In genomic region chr1:234515411-234515810, GRCh38 we compare ENCODE assay signal across 10 cellular contexts. TPM values are rescaled to one million over a fixed set of nuclear protein-coding genes. Genes with fewer than 3 reads are reported as not detected.
DNase-seq lines count a peak whose midpoint lies in the region; ATAC-seq, FAIRE-seq and TF ChIP-seq lines count a peak whose summit lies in the region.
"Had no signal": no experiment of that assay in that cellular context is flagged by ENCODE, and none has a peak within 500 bp of the region (broad histone marks: within the 10 kb centered on the region; RNA-seq: fewer than 3 reads in every experiment).

No MANE protein-coding gene starts in this region.

- peak overlapping the region; percentile 62 for H2AFZ ChIP-seq in PC-3 (ENCODE audit: low read length)

- no peak for TF ChIP-seq EP300 in esophagus muscularis mucosa (IDR thresholded peaks at IDR 0.05)

- POLR2A ChIA-PET in PC-3 (lab: Charles Lee; ENCODE audit: unreplicated experiment) = no interaction called here

- CTCF ChIA-PET in PC-3 (lab: Charles Lee) = no interaction called here

- no peaks in the 10 kb centered on the region for H3K9me3 ChIP-seq in PC-3 (ENCODE audit: low read length)
- no peaks in the 10 kb centered on the region for H3K9me3 ChIP-seq in esophagus muscularis mucosa
- no peaks in the 10 kb centered on the region for H3K9me3 ChIP-seq in pancreas

- DNase-seq in EL (peak; percentile 63), PC-3 (peak; percentile 54), esophagus muscularis mucosa (ENCODE audit: extremely low spot score) (no peak), pancreas (no peak), germinal center (ENCODE audit: low spot score) (no peak)
- no peak for DNase-seq in stimulated activated CD4-positive, alpha-beta T cell treated with anti-CD3 and anti-CD28 coated beads, Interleukin-4, amount 100 ng/mL, for 24 hours
- DNase-seq: cortex of kidney, midbrain had no signal

- H3K4me1 ChIP-seq in PC-3 (ENCODE audit: insufficient read depth, low read length) (peaks cover 12% of the 10 kb centered on the region), esophagus muscularis mucosa (peaks cover 11 to 21% (median 14%) of the 10 kb centered on the region in 4 donors), pancreas (peaks cover 0 to 10% (median 6%) of the 10 kb centered on the region in 3 donors)

- H4K20me1 ChIP-seq in PC-3 (ENCODE audit: low read length) = no peaks in the 10 kb centered on the region

- H3K9me2 ChIP-seq in PC-3 (replicated peaks; ENCODE audit: low read length) = no peaks in the 10 kb centered on the region

- no peak for FAIRE-seq in pancreas (lab: Jason Lieb, UNC)

- no peaks in the 10 kb centered on the region for H3F3A ChIP-seq in PC-3 (ENCODE audit: low read length, unreplicated experiment)

- intact Hi-C loops in PC-3 (cut with micrococcal nuclease) = no loop called here
- intact Hi-C loops in esophagus muscularis mucosa (cut with DNase I) = no loop called here
- intact Hi-C loops in pancreas (cut with DNase I) = no loop called here

- H3K36me3 ChIP-seq in PC-3 (ENCODE audit: low read depth, low read length) (no peaks in the 10 kb centered on the region), esophagus muscularis mucosa (no peaks in the 10 kb centered on the region), pancreas (no peaks in the 10 kb centered on the region)

- TF ChIP-seq POLR2A in esophagus muscularis mucosa (IDR thresholded peaks at IDR 0.05; ENCODE audit: low read depth) = no peak

- WGBS in esophagus muscularis mucosa = 64% methylated on average over 2 of the region's 2 CpGs
- WGBS in pancreas, 2 donors = 73 to 83% methylated on average over 2 of the region's 2 CpGs

- peak overlapping the region; percentile 83 for H3K27ac ChIP-seq in PC-3 (ENCODE audit: low read length)
- peak overlapping the region; percentile 50 to 73 (median 64) for H3K27ac ChIP-seq in esophagus muscularis mucosa (replicated peaks in 1 of 4)
- H3K27ac ChIP-seq in pancreas = peak overlapping the region in 3 of 4 donors; percentile 17 to 56 (median 54)

- BruUV-seq in PC-3 (replicated peaks; lab: Mats Ljungman, UMichigan) = no TSS peak

- H3K27me3 ChIP-seq in PC-3 (ENCODE audit: low read length) (no peaks in the 10 kb centered on the region), esophagus muscularis mucosa (no peaks in the 10 kb centered on the region), pancreas (no peaks in the 10 kb centered on the region)

- no peak overlapping the region for H3K4me3 ChIP-seq in PC-3 (ENCODE audit: low read length)
- H3K4me3 ChIP-seq in esophagus muscularis mucosa = no peak overlapping the region
- no peak overlapping the region for H3K4me3 ChIP-seq in pancreas

- H3K9ac ChIP-seq in PC-3 (ENCODE audit: low read length) = 0 out of 2 replicates have a peak overlapping the region, but pooled peaks have one; percentile 16

- H3K79me2 ChIP-seq in PC-3 (ENCODE audit: low read length) = no peaks in the 10 kb centered on the region

- ATAC-seq in PC-3 (peak; percentile 82), pancreas (peak in 2 of 4 donors; percentile 24 to 25), GM19035 (IDR thresholded peaks at IDR 0.05; ENCODE audit: unreplicated experiment) (no peak), GM21367 (IDR thresholded peaks at IDR 0.05; ENCODE audit: unreplicated experiment) (no peak)

- TF ChIP-seq CTCF in PC-3 (conservative IDR thresholded peaks at IDR 0.05; ENCODE audit: low read depth, low read length) = no peak
- TF ChIP-seq CTCF in esophagus muscularis mucosa (IDR thresholded peaks at IDR 0.05) = no peak
- TF ChIP-seq CTCF in pancreas (IDR thresholded peaks at IDR 0.05) = no peak

- peak overlapping the region; percentile 60 for H3K4me2 ChIP-seq in PC-3 (ENCODE audit: low read length)

RNA-seq across cellular contexts. Expression of gene TARBP1, which starts 36.4 kb away (rescaled TPM):
- total RNA-seq in PC-3 (2014; rRNA removed) = 15.1 and 27.7 TPM in 2 replicates
- 10 to 100 TPM in 2 of 4 donors, 1 to 10 TPM in 2; 5.8 to 11.1 (median 9.8) TPM for total RNA-seq in esophagus muscularis mucosa
- total RNA-seq in pancreas = 10 to 100 TPM; 11.0 to 14.8 (median 13.8) TPM
- 10 to 100 TPM; 29.3 to 52.2 TPM for polyA plus RNA-seq in pancreas

Comparison
In these comparisons a context has a peak if more than half of its experiments do, and no peak if none do; other contexts are left out.
1. DNase-seq: peak in EL (single experiment) and PC-3 (single experiment); none in esophagus muscularis mucosa (single experiment), pancreas (0 of 6), stimulated activated CD4-positive, alpha-beta T cell treated with anti-CD3 and anti-CD28 coated beads, Interleukin-4, amount 100 ng/mL, for 24 hours (single experiment) and germinal center (single experiment).
2. Peak in every context shown above with its lines, with median percentiles within 50 percentile points of each other: H3K27ac ChIP-seq.